ENCODE assay signal across 7 cellular contexts in genomic region chr5:364497-364896, GRCh38.
"Had no signal": no experiment of that assay in that cellular context is flagged by ENCODE, and none has a peak within 500 bp of the region (broad histone marks: within the 10 kb centered on the region; RNA-seq: fewer than 3 reads in every experiment).

No MANE protein-coding gene starts in this region.

- DNase-seq: GDM1, GF-D8 had no signal

- ATAC-seq: GM12878 had no signal

- FAIRE-seq: GM12878, GM12891, GM12892, GM18507, GM19239 had no signal

- H3K4me3 ChIP-seq: GM12878 had no signal
